8 cellular contexts compared by ENCODE assay signal in the genomic region with DNA sequence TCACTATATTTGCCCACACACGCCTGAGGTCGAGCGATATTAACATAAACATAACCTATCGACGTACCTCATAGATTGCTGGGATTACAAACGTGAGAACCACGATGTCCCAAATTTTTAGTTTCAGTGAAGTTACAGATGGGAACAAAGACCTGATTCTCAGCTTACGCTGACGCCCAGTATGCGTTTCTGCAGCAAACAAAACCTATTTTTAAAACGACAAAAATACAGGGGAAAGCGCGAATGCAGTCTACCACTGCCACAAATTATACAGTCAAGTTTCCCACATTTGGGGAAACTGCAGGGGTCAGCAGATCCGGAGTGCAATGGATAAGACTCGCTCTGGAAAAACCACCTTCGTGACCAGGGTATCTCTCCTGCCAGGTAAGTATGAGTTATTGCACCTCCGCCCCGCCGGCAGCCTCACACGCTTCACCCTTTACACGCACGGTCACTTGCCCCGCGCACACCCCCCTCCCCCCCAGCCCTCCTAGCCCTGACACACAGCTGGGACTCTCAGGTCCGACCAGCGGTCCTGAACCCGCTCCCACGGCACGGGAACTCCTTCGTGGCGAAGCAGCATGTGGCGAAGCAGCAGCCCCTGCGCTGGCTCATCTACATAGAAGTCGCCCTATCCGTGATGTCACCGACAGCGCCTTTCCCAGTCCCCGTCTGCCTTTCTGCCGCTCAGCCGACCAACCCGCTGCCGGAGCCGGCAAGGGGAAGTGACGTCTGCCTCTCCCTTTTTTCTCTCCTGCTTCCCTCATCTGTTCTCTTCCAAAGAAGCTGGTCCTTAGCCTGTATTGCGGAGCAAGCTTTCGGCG. TPM values are rescaled to one million over a fixed set of nuclear protein-coding genes. Genes with fewer than 3 reads are reported as not detected.
A peak's percentile ranks its signal among the peaks of the same experiment; 100 is the strongest.
DNase-seq lines count a peak whose midpoint lies in the region; ATAC-seq, FAIRE-seq and TF ChIP-seq lines count a peak whose summit lies in the region.
"Not testable (repeated sequence)": the region's sequence is repeated elsewhere in the genome, so short reads cannot be mapped to it uniquely, and the experiment has no call there.

No MANE protein-coding gene starts in this region.

- not testable (repeated sequence) for H3K27me3 ChIP-seq in upper lobe of right lung

- intact Hi-C loops in left ventricle myocardium superior (cut with micrococcal nuclease); posterior vena cava (cut with DNase I); upper lobe of right lung (cut with DNase I): not testable (repeated sequence)

- not testable (repeated sequence) for H3K36me3 ChIP-seq in upper lobe of right lung

- ATAC-seq in HG02870 (IDR thresholded peaks at IDR 0.05; ENCODE audit: unreplicated experiment) (peak; percentile 55), left ventricle myocardium superior (peak; percentile 91), upper lobe of right lung (peak; percentile 97)

- not testable (repeated sequence) for TF ChIP-seq CTCF in upper lobe of right lung (IDR thresholded peaks at IDR 0.05)

- not testable (repeated sequence) for H3K4me1 ChIP-seq in upper lobe of right lung

- H3K27ac ChIP-seq in angular gyrus (ENCODE audit: low read depth, low read length) (peak overlapping the region; percentile 64), upper lobe of right lung (peak overlapping the region; percentile 90)

- peak overlapping the region; percentile 28 for H3K4me3 ChIP-seq in upper lobe of right lung

- TF ChIP-seq POLR2A in GM12891 (IDR thresholded peaks at IDR 0.05; ENCODE audit: low read depth, low read length) = peak; percentile 100

- FAIRE-seq in GM12891 (lab: Jason Lieb, UNC) = peak; percentile 83

- not testable (repeated sequence) for H3K9me3 ChIP-seq in upper lobe of right lung

- DNase-seq in GM12891 (ENCODE audit: insufficient read length, low spot score) = peak; percentile 70
- DNase-seq in NCI-H187 (lab: John Stamatoyannopoulos, UW) = peak; percentile 90 to 96
- peak; percentile 57 for DNase-seq in T-helper 22 cell (ENCODE audit: low read depth)
- peak; percentile 88 for DNase-seq in left ventricle myocardium superior
- peak; percentile 95 for DNase-seq in posterior vena cava (ENCODE audit: low spot score)
- DNase-seq in upper lobe of right lung = peak; percentile 92

TF ChIP-seq in GM12891, 5 proteins besides CTCF, POLR2A, EP300 and RAD21:
- TF ChIP-seq PAX5 (IDR thresholded peaks at IDR 0.05; ENCODE audit: insufficient read depth, low read length, severe bottlenecking) (peak; percentile 67), POU2F2 (IDR thresholded peaks at IDR 0.05; ENCODE audit: low read depth, low read length) (peak; percentile 100), POLR2AphosphoS5 (IDR thresholded peaks at IDR 0.05; ENCODE audit: low read depth, low read length) (peak; percentile 100), SPI1 (IDR thresholded peaks at IDR 0.05; ENCODE audit: low read depth, low read length) (peak; percentile 40), TAF1 (IDR thresholded peaks at IDR 0.05; ENCODE audit: low read depth, low read length) (peak; percentile 91)
TF ChIP-seq in GM12891: peak in this region for 5.

RNA-seq across cellular contexts. Expression of a gene that starts 30.5 kb away (rescaled TPM):
- not detected for polyA plus RNA-seq in GM12891 (2012; ENCODE audit: low read depth, missing spikeins)
- total RNA-seq in left ventricle myocardium superior = 71.9 TPM
- not detected for total RNA-seq in posterior vena cava
- total RNA-seq in upper lobe of right lung = not detected

RNA-seq across cellular contexts. Expression of a gene that starts 55.7 kb away (rescaled TPM):
- 129 TPM for polyA plus RNA-seq in GM12891 (2012; ENCODE audit: low read depth, missing spikeins)
- total RNA-seq in left ventricle myocardium superior = 954 TPM
- 100 to 1,000 TPM; 393 to 441 TPM for total RNA-seq in posterior vena cava
- total RNA-seq in upper lobe of right lung = 945 TPM

Comparison
In these comparisons a context has a peak if more than half of its experiments do, and no peak if none do; other contexts are left out.
1. Peak in every context shown above with its lines: DNase-seq, ATAC-seq, H3K4me3 ChIP-seq and H3K27ac ChIP-seq.
2. RNA of a gene that starts 30.5 kb away (total RNA-seq): 71.9 TPM in left ventricle myocardium superior (single experiment); not detected in posterior vena cava and not detected in upper lobe of right lung (single experiment); every median in the first group is over 10 times any median in the second.